In genomic region chr5:38789777-38790176, GRCh38 we compare ENCODE assay signal across 19 cellular contexts. TPM values are rescaled to one million over a fixed set of nuclear protein-coding genes. Genes with fewer than 3 reads are reported as not detected.
DNase-seq lines count a peak whose midpoint lies in the region; ATAC-seq, FAIRE-seq and TF ChIP-seq lines count a peak whose summit lies in the region.
"Had no signal": no experiment of that assay in that cellular context is flagged by ENCODE, and none has a peak within 500 bp of the region (broad histone marks: within the 10 kb centered on the region; RNA-seq: fewer than 3 reads in every experiment).

No MANE protein-coding gene starts in this region.

- no peak overlapping the region for H3K27ac ChIP-seq in GM23338 (ENCODE audit: low read depth)
- no peak overlapping the region for H3K27ac ChIP-seq in HEK293 (ENCODE audit: extremely low read depth, low read depth, low read length)
- peak overlapping the region; percentile 77 for H3K27ac ChIP-seq in PC-3 (ENCODE audit: low read length)
- no peak overlapping the region for H3K27ac ChIP-seq in endothelial cell of umbilical vein (ENCODE audit: insufficient read depth, low read depth, low read length)

- BruUV-seq in PC-3 (replicated peaks; lab: Mats Ljungman, UMichigan) (no TSS peak), endothelial cell of umbilical vein (replicated peaks; lab: Mats Ljungman, UMichigan) (no TSS peak)

- no peak for TF ChIP-seq POLR2A in endothelial cell of umbilical vein (IDR thresholded peaks at IDR 0.05; ENCODE audit: low read depth, low read length)

- H3K79me2 ChIP-seq in GM23338 (replicated peaks; ENCODE audit: insufficient read depth) (no peaks in the 10 kb centered on the region), PC-3 (ENCODE audit: low read length) (no peaks in the 10 kb centered on the region), endothelial cell of umbilical vein (ENCODE audit: control insufficient read depth, insufficient read depth, low read length) (no peaks in the 10 kb centered on the region)

- H3K4me1 ChIP-seq in GM23338 (ENCODE audit: insufficient read depth), result no peaks in the 10 kb centered on the region
- peaks cover 8% of the 10 kb centered on the region; the same call in 1 of the 2 replicates for H3K4me1 ChIP-seq in HEK293 (ENCODE audit: control insufficient read depth, insufficient read depth, low read length)
- H3K4me1 ChIP-seq in PC-3 (ENCODE audit: insufficient read depth, low read length), result peaks cover 31% of the 10 kb centered on the region
- H3K4me1 ChIP-seq in endothelial cell of umbilical vein (ENCODE audit: control insufficient read depth, extremely low read depth, insufficient read depth, low read length), result peaks cover 4% of the 10 kb centered on the region
- H3K4me1 ChIP-seq: Caco-2, HAP-1 had no signal

- no peaks in the 10 kb centered on the region for H3K9me3 ChIP-seq in HEK293 (ENCODE audit: control insufficient read depth, insufficient read depth, low read depth, low read length)
- no peaks in the 10 kb centered on the region for H3K9me3 ChIP-seq in PC-3 (ENCODE audit: low read length)
- no peaks in the 10 kb centered on the region for H3K9me3 ChIP-seq in endothelial cell of umbilical vein (replicated peaks; ENCODE audit: control insufficient read depth, insufficient read depth, low read length)
- H3K9me3 ChIP-seq: HAP-1 had no signal

- no peaks in the 10 kb centered on the region for H3K9me1 ChIP-seq in endothelial cell of umbilical vein (replicated peaks; ENCODE audit: control insufficient read depth, extremely low read depth, insufficient read depth, low read length)

- ATAC-seq in GM23338 (no peak), PC-3 (no peak)
- ATAC-seq: GM12878 had no signal

- TF ChIP-seq CTCF in GM23338 (conservative IDR thresholded peaks at IDR 0.05; ENCODE audit: low read depth in 2 of 2) (no peak), HEK293 (tag by site-specific recombination; IDR thresholded peaks at IDR 0.05) (no peak), PC-3 (conservative IDR thresholded peaks at IDR 0.05; ENCODE audit: low read depth, low read length) (no peak), endothelial cell of umbilical vein (IDR thresholded peaks at IDR 0.05; ENCODE audit: extremely low read depth in 1 of 2, insufficient read depth in 1 of 2, low read depth in 1 of 2, low read length in 2 of 2) (no peak)

- H4K20me1 ChIP-seq in GM23338 (replicated peaks; ENCODE audit: insufficient read depth) (no peaks in the 10 kb centered on the region), PC-3 (ENCODE audit: low read length) (no peaks in the 10 kb centered on the region), endothelial cell of umbilical vein (replicated peaks; ENCODE audit: control insufficient read depth, extremely low read depth, insufficient read depth, low read length) (no peaks in the 10 kb centered on the region)

- H3K27me3 Mint-ChIP-seq in GM23338 (ENCODE audit: insufficient read depth, low read depth, poor library complexity), result peaks cover 2% of the 10 kb centered on the region

- no peaks in the 10 kb centered on the region for H3K4me1 Mint-ChIP-seq in GM23338
- H3K4me1 Mint-ChIP-seq: CD4-positive, alpha-beta memory T cell had no signal

- H3K36me3 Mint-ChIP-seq in GM23338 (ENCODE audit: low read depth), result peaks cover 6% of the 10 kb centered on the region; the same call in 1 of the 3 replicates
- H3K36me3 Mint-ChIP-seq: CD4-positive, alpha-beta memory T cell had no signal

- H3K27me3 ChIP-seq in GM23338 (ENCODE audit: insufficient read depth) (no peaks in the 10 kb centered on the region), PC-3 (ENCODE audit: low read length) (no peaks in the 10 kb centered on the region), endothelial cell of umbilical vein (ENCODE audit: control insufficient read depth in 2 of 2, insufficient read depth in 2 of 2, low read length in 2 of 2) (no peaks in the 10 kb centered on the region)

- peaks cover 13% of the 10 kb centered on the region; the same call in 2 of the 3 replicates for H3K9me3 Mint-ChIP-seq in GM23338

- dilution Hi-C loops in endothelial cell of umbilical vein (cut with MboI; ENCODE audit: extremely low pct_ligation_motif_present, low sequenced_read_pairs), result no loop called here

- H3K4me3 Mint-ChIP-seq in GM23338, result no peak overlapping the region
- H3K4me3 Mint-ChIP-seq: CD4-positive, alpha-beta memory T cell had no signal

- intact Hi-C loops in PC-3 (cut with micrococcal nuclease) (loop anchor here (1.0 kb wide), 2 partner anchors 18 to 232 kb away; no protein-coding TSS in a partner anchor), endothelial cell of umbilical vein (cut with micrococcal nuclease) (no loop called here)

- H3K4me3 ChIP-seq in GM23338, result no peak overlapping the region
- H3K4me3 ChIP-seq in HEK293 (ENCODE audit: low read depth, low read length), result no peak overlapping the region
- H3K4me3 ChIP-seq in PC-3 (ENCODE audit: low read length), result no peak overlapping the region
- no peak overlapping the region for H3K4me3 ChIP-seq in endothelial cell of umbilical vein (replicated peaks in 1 of 3; ENCODE audit: insufficient read depth in 1 of 3, low read depth in 1 of 3, low read length in 3 of 3)
- H3K4me3 ChIP-seq: GM12878, HAP-1 had no signal

- no peaks in the 10 kb centered on the region for H3K36me3 ChIP-seq in GM23338 (ENCODE audit: insufficient read depth)
- no peaks in the 10 kb centered on the region for H3K36me3 ChIP-seq in HEK293 (ENCODE audit: control insufficient read depth in 2 of 2, insufficient read depth in 1 of 2, low read length in 2 of 2)
- H3K36me3 ChIP-seq in PC-3 (ENCODE audit: low read depth, low read length), result no peaks in the 10 kb centered on the region
- no peaks in the 10 kb centered on the region for H3K36me3 ChIP-seq in endothelial cell of umbilical vein (ENCODE audit: control insufficient read depth in 2 of 2, extremely low read depth in 1 of 2, insufficient read depth in 2 of 2, low read length in 2 of 2)
- H3K36me3 ChIP-seq: HAP-1 had no signal

- H3K27ac Mint-ChIP-seq in GM23338, result no peak overlapping the region
- H3K27ac Mint-ChIP-seq: CD4-positive, alpha-beta memory T cell had no signal

- no peak for DNase-seq in GM23338 (ENCODE audit: low spot score)
- peak; percentile 19 for DNase-seq in PC-3
- DNase-seq in endothelial cell of umbilical vein (ENCODE audit: low read depth, low spot score), result no peak
- no peak for DNase-seq in putamen (ENCODE audit: low spot score)
- no peak for DNase-seq in T-helper 9 cell
- no peak for DNase-seq in COLO668 (lab: John Stamatoyannopoulos, UW; ENCODE audit: unreplicated experiment)
- DNase-seq: C1 segment of cervical spinal cord; Caco-2; CD4-positive, alpha-beta memory T cell; DMS153; DMS79; EL; GDM1; GOT3 had no signal

- H3K9me2 ChIP-seq in GM23338 (ENCODE audit: insufficient read depth) (peaks cover 10% of the 10 kb centered on the region; the same call in 1 of the 2 replicates), PC-3 (replicated peaks; ENCODE audit: low read length) (no peaks in the 10 kb centered on the region)

- H3F3A ChIP-seq in GM23338 (replicated peaks; ENCODE audit: low read depth), result no peaks in the 10 kb centered on the region
- peaks cover 6% of the 10 kb centered on the region for H3F3A ChIP-seq in PC-3 (ENCODE audit: low read length, unreplicated experiment)

- POLR2A ChIA-PET in HEK293 (lab: Yijun Ruan, JAX), result no interaction called here
- POLR2A ChIA-PET in PC-3 (lab: Charles Lee; ENCODE audit: unreplicated experiment), result no interaction called here
- POLR2A ChIA-PET in endothelial cell of umbilical vein (lab: Charles Lee), result no interaction called here

- FAIRE-seq in endothelial cell of umbilical vein (lab: Jason Lieb, UNC), result peak; percentile 59
- FAIRE-seq: GM12878, GM19239, H54 had no signal

- H2AFZ ChIP-seq in GM23338 (peak overlapping the region; percentile 29; the same call in 1 of the 2 replicates), PC-3 (ENCODE audit: low read length) (no peak overlapping the region), endothelial cell of umbilical vein (ENCODE audit: low read depth, low read length) (no peak overlapping the region)

- CTCF ChIA-PET in HEK293 (lab: Yijun Ruan, JAX), result no interaction called here
- CTCF ChIA-PET in PC-3 (lab: Charles Lee), result interaction anchor here (0.6 kb wide), 1 partner anchor 18 kb away, joined by 4 read pairs; no protein-coding TSS in a partner anchor
- CTCF ChIA-PET in endothelial cell of umbilical vein (lab: Charles Lee), result interaction anchor here (0.8 kb wide), 1 partner anchor 20 kb away, joined by 3 read pairs; no protein-coding TSS in a partner anchor

- H3K9ac ChIP-seq in PC-3 (ENCODE audit: low read length) (peak overlapping the region; percentile 8; the same call in 1 of the 2 replicates), endothelial cell of umbilical vein (replicated peaks; ENCODE audit: extremely low read depth, insufficient read depth, low read length) (no peak overlapping the region)

- no peak overlapping the region for H3K4me2 ChIP-seq in GM23338
- peak overlapping the region; percentile 37 for H3K4me2 ChIP-seq in PC-3 (ENCODE audit: low read length)
- H3K4me2 ChIP-seq in endothelial cell of umbilical vein (ENCODE audit: insufficient read depth, low read length), result no peak overlapping the region

TF ChIP-seq in endothelial cell of umbilical vein, 7 proteins besides CTCF, POLR2A, EP300 and RAD21 (continues in another document):
- TF ChIP-seq MYC (IDR thresholded peaks at IDR 0.05; ENCODE audit: low read depth, low read length) (no peak), POLR2AphosphoS5 (IDR thresholded peaks at IDR 0.05; ENCODE audit: insufficient read depth, low read depth, low read length) (no peak), JUN (IDR thresholded peaks at IDR 0.05; ENCODE audit: borderline replicate concordance, insufficient read depth, insufficient read length, low read depth) (no peak), EZH2 (IDR thresholded peaks at IDR 0.05; ENCODE audit: borderline replicate concordance, low read depth, low read length, severe bottlenecking) (no peak), FOS (IDR thresholded peaks at IDR 0.05; ENCODE audit: borderline replicate concordance, insufficient read depth, low read length) (no peak), GATA2 (IDR thresholded peaks at IDR 0.05; ENCODE audit: insufficient read depth, insufficient read length, low read depth, low read length) (no peak)

RNA-seq across cellular contexts. Expression of gene OSMR, which starts 56.0 kb away (rescaled TPM):
- 2.3 and 2.6 TPM in 2 replicates for total RNA-seq in GM23338 (2014; rRNA removed; shearing (Covaris generic))
- polyA plus RNA-seq in GM23338 (2016; fragmentation: Nextera tagmentation; extraction: Ambion mirVana) (1.5 and 1.7 TPM in 2 replicates), endothelial cell of umbilical vein (6.1 TPM in 2 replicates)
- total RNA-seq in PC-3 (2014; rRNA removed) (13.7 and 20.3 TPM in 2 replicates), endothelial cell of umbilical vein (12.8 and 19.7 TPM in 2 replicates)
- polyA plus RNA-seq in endothelial cell of umbilical vein (2011; cell fraction: cytosol; rRNA removed), result 4.4 and 5.2 TPM in 2 replicates
- 7.7 and 9.9 TPM in 2 replicates for polyA plus RNA-seq in endothelial cell of umbilical vein (2011; cell fraction: nucleus; rRNA removed)
- 3.6 and 3.8 TPM in 2 replicates for polyA plus RNA-seq in endothelial cell of umbilical vein (2012)
- polyA minus RNA-seq in endothelial cell of umbilical vein, result 9.8 and 10.5 TPM in 2 replicates
- polyA minus RNA-seq in endothelial cell of umbilical vein (2011; cell fraction: cytosol; rRNA and poly(A)+ RNA removed), result 14.6 TPM
- polyA minus RNA-seq in endothelial cell of umbilical vein (2011; cell fraction: nucleus; rRNA and poly(A)+ RNA removed), result 15.5 and 16.8 TPM in 2 replicates
- total RNA-seq: CD4-positive, alpha-beta memory T cell had no signal
